In genomic region chr19:34274284-34274826, GRCh38 we compare ENCODE assay signal across 12 cellular contexts. TPM values are rescaled to one million over a fixed set of nuclear protein-coding genes. Genes with fewer than 3 reads are reported as not detected.
DNase-seq lines count a peak whose midpoint lies in the region; ATAC-seq and TF ChIP-seq lines count a peak whose summit lies in the region.
"Had no signal": no experiment of that assay in that cellular context is flagged by ENCODE, and none has a peak within 500 bp of the region (broad histone marks: within the 10 kb centered on the region; RNA-seq: fewer than 3 reads in every experiment).

No MANE protein-coding gene starts in this region.

- DNase-seq in activated CD4-positive, alpha-beta T cell treated with anti-CD3 and anti-CD28 coated beads, Interleukin-2, amount 10 ng/mL, durations not matched to agents 7 days and 5 days: no peak
- no peak for DNase-seq in activated CD4-positive, alpha-beta T cell treated with anti-CD3 and anti-CD28 coated beads, Interleukin-2, amount 10 ng/mL, durations not matched to agents 24 days and 14 days
- DNase-seq in adrenal gland (no peak), iPS-NIHi7 (ENCODE audit: extremely low spot score) (peak; percentile 28), suprapubic skin (ENCODE audit: low spot score in 2 of 2) (no peak), HPDE6-E6E7 (ENCODE audit: extremely low spot score) (no peak), NOMO-1 treated with DMSO at 0.1 percent for 48 hours (lab: John Stamatoyannopoulos, UW; ENCODE audit: unreplicated experiment) (no peak)
- DNase-seq: ACHN, islet precursor cell, NCI-H1694 had no signal

- CTCF ChIA-PET in activated CD4-positive, alpha-beta T cell treated with anti-CD3 and anti-CD28 coated beads, Interleukin-2, amount 10 ng/mL, durations not matched to agents 7 days and 5 days (lab: Charles Lee): interaction anchor here (0.9 kb wide), 1 partner anchor 13 kb away, joined by 3 read pairs; no protein-coding TSS in a partner anchor

- no peak for ATAC-seq in GM19463 (IDR thresholded peaks at IDR 0.05; ENCODE audit: unreplicated experiment)
- ATAC-seq: activated naive CD4-positive, alpha-beta T cell treated with anti-CD3 and anti-CD28 coated beads, Interleukin-2, amount 50 U/mL, for 72 hours had no signal

- intact Hi-C loops in activated CD4-positive, alpha-beta T cell treated with anti-CD3 and anti-CD28 coated beads, Interleukin-2, amount 10 ng/mL, durations not matched to agents 24 days and 14 days (cut with micrococcal nuclease): no loop called here
- intact Hi-C loops in adrenal gland (cut with DNase I): no loop called here

- peak overlapping the region; percentile 43 for H3K27ac Mint-ChIP-seq in activated CD4-positive, alpha-beta T cell treated with anti-CD3 and anti-CD28 coated beads, Interleukin-2, amount 10 ng/mL, durations not matched to agents 7 days and 5 days
- H3K27ac Mint-ChIP-seq in activated CD4-positive, alpha-beta T cell treated with anti-CD3 and anti-CD28 coated beads, Interleukin-2, amount 10 ng/mL, durations not matched to agents 24 days and 14 days: no peak overlapping the region

- H3K36me3 Mint-ChIP-seq in activated CD4-positive, alpha-beta T cell treated with anti-CD3 and anti-CD28 coated beads, Interleukin-2, amount 10 ng/mL, durations not matched to agents 7 days and 5 days (ENCODE audit: low read depth): peaks cover 17% of the 10 kb centered on the region
- peaks cover 3% of the 10 kb centered on the region for H3K36me3 Mint-ChIP-seq in activated CD4-positive, alpha-beta T cell treated with anti-CD3 and anti-CD28 coated beads, Interleukin-2, amount 10 ng/mL, durations not matched to agents 24 days and 14 days (ENCODE audit: low read depth)

- TF ChIP-seq POLR2A in adrenal gland (IDR thresholded peaks at IDR 0.05) (no peak), suprapubic skin (IDR thresholded peaks at IDR 0.05) (no peak)

- H3K4me1 Mint-ChIP-seq in activated CD4-positive, alpha-beta T cell treated with anti-CD3 and anti-CD28 coated beads, Interleukin-2, amount 10 ng/mL, durations not matched to agents 7 days and 5 days: peaks cover 55% of the 10 kb centered on the region
- H3K4me1 Mint-ChIP-seq in activated CD4-positive, alpha-beta T cell treated with anti-CD3 and anti-CD28 coated beads, Interleukin-2, amount 10 ng/mL, durations not matched to agents 24 days and 14 days: peaks cover 22% of the 10 kb centered on the region

- H3K4me3 ChIP-seq in adrenal gland (no peak overlapping the region), suprapubic skin (no peak overlapping the region)

- no peaks in the 10 kb centered on the region for H3K27me3 ChIP-seq in adrenal gland
- no peaks in the 10 kb centered on the region for H3K27me3 ChIP-seq in suprapubic skin

- H3K4me3 Mint-ChIP-seq in activated CD4-positive, alpha-beta T cell treated with anti-CD3 and anti-CD28 coated beads, Interleukin-2, amount 10 ng/mL, durations not matched to agents 7 days and 5 days: no peak overlapping the region
- H3K4me3 Mint-ChIP-seq in activated CD4-positive, alpha-beta T cell treated with anti-CD3 and anti-CD28 coated beads, Interleukin-2, amount 10 ng/mL, durations not matched to agents 24 days and 14 days: no peak overlapping the region

- TF ChIP-seq CTCF in adrenal gland (IDR thresholded peaks at IDR 0.05): no peak
- no peak for TF ChIP-seq CTCF in suprapubic skin (IDR thresholded peaks at IDR 0.05)

- H3K27me3 Mint-ChIP-seq in activated CD4-positive, alpha-beta T cell treated with anti-CD3 and anti-CD28 coated beads, Interleukin-2, amount 10 ng/mL, durations not matched to agents 7 days and 5 days: no peaks in the 10 kb centered on the region
- H3K27me3 Mint-ChIP-seq in activated CD4-positive, alpha-beta T cell treated with anti-CD3 and anti-CD28 coated beads, Interleukin-2, amount 10 ng/mL, durations not matched to agents 24 days and 14 days: no peaks in the 10 kb centered on the region

- H3K4me1 ChIP-seq in adrenal gland (replicated peaks in 1 of 2): peaks cover 7 to 31% of the 10 kb centered on the region in 2 donors
- peaks cover 34% of the 10 kb centered on the region for H3K4me1 ChIP-seq in suprapubic skin

- 71 to 85% (median 78%) methylated on average over 7 of the region's 7 CpGs for WGBS in adrenal gland, 4 donors
- WGBS in suprapubic skin: 83% methylated on average over 7 of the region's 7 CpGs

- POLR2A ChIA-PET in activated CD4-positive, alpha-beta T cell treated with anti-CD3 and anti-CD28 coated beads, Interleukin-2, amount 10 ng/mL, durations not matched to agents 7 days and 5 days (lab: Charles Lee): no interaction called here

- H3K9me3 Mint-ChIP-seq in activated CD4-positive, alpha-beta T cell treated with anti-CD3 and anti-CD28 coated beads, Interleukin-2, amount 10 ng/mL, durations not matched to agents 7 days and 5 days: peaks cover 5% of the 10 kb centered on the region
- no peaks in the 10 kb centered on the region for H3K9me3 Mint-ChIP-seq in activated CD4-positive, alpha-beta T cell treated with anti-CD3 and anti-CD28 coated beads, Interleukin-2, amount 10 ng/mL, durations not matched to agents 24 days and 14 days

- H3K9me3 ChIP-seq in adrenal gland (replicated peaks in 1 of 3): no peaks in the 10 kb centered on the region
- H3K9me3 ChIP-seq in suprapubic skin: no peaks in the 10 kb centered on the region

- H3K36me3 ChIP-seq in adrenal gland (replicated peaks in 1 of 2): no peaks in the 10 kb centered on the region
- no peaks in the 10 kb centered on the region for H3K36me3 ChIP-seq in suprapubic skin

- TF ChIP-seq EP300 in suprapubic skin (IDR thresholded peaks at IDR 0.05): no peak

- H3K27ac ChIP-seq in adrenal gland (peak overlapping the region in 3 of 5 donors; percentile 55 to 86 (median 69)), suprapubic skin (peak overlapping the region; percentile 45)

RNA-seq across cellular contexts. Expression of gene GARRE1, which starts 20.0 kb away (rescaled TPM):
- total RNA-seq in activated CD4-positive, alpha-beta T cell treated with anti-CD3 and anti-CD28 coated beads, Interleukin-2, amount 10 ng/mL, durations not matched to agents 7 days and 5 days: 10 to 100 TPM; 16.1 to 16.6 TPM
- total RNA-seq in activated CD4-positive, alpha-beta T cell treated with anti-CD3 and anti-CD28 coated beads, Interleukin-2, amount 10 ng/mL, durations not matched to agents 24 days and 14 days: 9.8 and 12.0 TPM in 2 replicates
- total RNA-seq in adrenal gland (10 to 100 TPM in 7 of 8 donors, 1 to 10 TPM in 1; 5.1 to 20.9 (median 15.8) TPM), suprapubic skin (10 to 100 TPM; 24.3 to 37.3 (median 31.0) TPM)
- polyA plus RNA-seq in adrenal gland: 10 to 100 TPM in 2 of 3 donors, 1 to 10 TPM in 1; 7.5 to 13.2 (median 10.5) TPM
